20 cellular contexts compared by ENCODE assay signal in genomic region chr5:38695021-38695961, GRCh38.
DNase-seq lines count a peak whose midpoint lies in the region; ATAC-seq and TF ChIP-seq lines count a peak whose summit lies in the region.
"Had no signal": no experiment of that assay in that cellular context is flagged by ENCODE, and none has a peak within 500 bp of the region (broad histone marks: within the 10 kb centered on the region; RNA-seq: fewer than 3 reads in every experiment).

No MANE protein-coding gene starts in this region.

- TF ChIP-seq RAD21 in liver (IDR thresholded peaks at IDR 0.05) = peak in 1 of 2 donors; percentile 35

- WGBS in right cardiac atrium = 53% methylated on average over 9 of the region's 9 CpGs
- WGBS in liver = 51% methylated on average over 9 of the region's 9 CpGs
- 42 to 49% methylated on average over 9 of the region's 9 CpGs for WGBS in testis, 2 donors

- intact Hi-C loops in right cardiac atrium (cut with DNase I) (no loop called here), left ventricle myocardium superior (cut with micrococcal nuclease) (no loop called here), testis (cut with DNase I; ENCODE audit: low total_unique reads) (no loop called here), colonic mucosa (cut with DNase I) (no loop called here)

- H3K27ac ChIP-seq in right cardiac atrium (ENCODE audit: low read length) = peak overlapping the region; percentile 17
- no peak overlapping the region for H3K27ac ChIP-seq in WERI-Rb-1
- H3K27ac ChIP-seq in liver (ENCODE audit: low read depth in 1 of 2, low read length in 2 of 2) = peak overlapping the region in 1 of 2 donors; percentile 38
- no peak overlapping the region for H3K27ac ChIP-seq in testis
- no peak overlapping the region for H3K27ac ChIP-seq in colonic mucosa
- H3K27ac ChIP-seq: heart right ventricle, SK-N-MC had no signal

- TF ChIP-seq POLR2A in testis (IDR thresholded peaks at IDR 0.05) = no peak

- H3K27me3 Mint-ChIP-seq in activated T-cell treated with anti-CD3 and anti-CD28 coated beads, Interleukin-2, amount 50 U/mL, for 72 hours (ENCODE audit: low read depth) = peaks cover 39% of the 10 kb centered on the region

- ATAC-seq in right cardiac atrium = peak; percentile 25 to 45
- no peak for ATAC-seq in left ventricle myocardium superior
- ATAC-seq in activated T-cell treated with anti-CD3 and anti-CD28 coated beads, Interleukin-2, amount 50 U/mL, for 72 hours (replicated peaks in 1 of 2) = no peak
- ATAC-seq in GM21360 (IDR thresholded peaks at IDR 0.05; ENCODE audit: unreplicated experiment) = no peak
- ATAC-seq: activated CD8-positive, alpha-beta T cell treated with anti-CD3 and anti-CD28 coated beads, Interleukin-2, amount 10 ng/mL, durations not matched to agents 7 days and 5 days; GM12878 had no signal

- DNase-seq in right cardiac atrium = no peak
- DNase-seq in left ventricle myocardium superior = no peak
- peak; percentile 59 for DNase-seq in WERI-Rb-1
- peak; percentile 37 for DNase-seq in testis
- no peak for DNase-seq in activated T-cell treated with anti-CD3 and anti-CD28 coated beads, Interleukin-2, amount 50 U/mL, for 72 hours
- DNase-seq in colonic mucosa = no peak
- DNase-seq: activated CD8-positive, alpha-beta T cell treated with anti-CD3 and anti-CD28 coated beads, Interleukin-2, amount 10 ng/mL, durations not matched to agents 7 days and 5 days; activated effector memory CD4-positive, alpha-beta T cell treated with Interleukin-2 at 50 U/mL for 16 hours; anterior cingulate cortex; Caco-2; erythroblast; H9; heart right ventricle; NCI-H1048; NCI-H345; OCI-M1 had no signal

- H3K36me3 ChIP-seq in WERI-Rb-1 (no peaks in the 10 kb centered on the region), liver (ENCODE audit: control insufficient read depth in 4 of 4, insufficient read depth in 3 of 4, low read depth in 1 of 4, low read length in 3 of 4) (no peaks in the 10 kb centered on the region), testis (ENCODE audit: low read depth, missing control alignments) (no peaks in the 10 kb centered on the region), colonic mucosa (no peaks in the 10 kb centered on the region)
- H3K36me3 ChIP-seq: heart right ventricle had no signal

- no peaks in the 10 kb centered on the region for H3K36me3 Mint-ChIP-seq in activated T-cell treated with anti-CD3 and anti-CD28 coated beads, Interleukin-2, amount 50 U/mL, for 72 hours (ENCODE audit: insufficient read depth in 2 of 2)

- H3K4me3 ChIP-seq in right cardiac atrium (ENCODE audit: low read length) (no peak overlapping the region), WERI-Rb-1 (ENCODE audit: low read depth, low read length) (no peak overlapping the region), liver (ENCODE audit: low read depth in 1 of 3, low read length in 3 of 3) (no peak overlapping the region), testis (no peak overlapping the region), colonic mucosa (no peak overlapping the region)
- H3K4me3 ChIP-seq: GM12878, heart right ventricle, SK-N-MC had no signal

- peaks cover under 1 to 3% of the 10 kb centered on the region in 2 donors for H3K9me3 Mint-ChIP-seq in activated T-cell treated with anti-CD3 and anti-CD28 coated beads, Interleukin-2, amount 50 U/mL, for 72 hours

- H3K4me1 Mint-ChIP-seq in activated T-cell treated with anti-CD3 and anti-CD28 coated beads, Interleukin-2, amount 50 U/mL, for 72 hours (ENCODE audit: low read depth) = no peaks in the 10 kb centered on the region

- TF ChIP-seq CTCF in WERI-Rb-1 (IDR thresholded peaks at IDR 0.05; ENCODE audit: low read depth, low read length) = no peak
- TF ChIP-seq CTCF in liver (IDR thresholded peaks at IDR 0.05; ENCODE audit: low read depth, low read length, missing input control) = no peak
- TF ChIP-seq CTCF in testis (IDR thresholded peaks at IDR 0.05) = no peak
- TF ChIP-seq CTCF in colonic mucosa (IDR thresholded peaks at IDR 0.05) = no peak

- H3K27ac Mint-ChIP-seq in activated T-cell treated with anti-CD3 and anti-CD28 coated beads, Interleukin-2, amount 50 U/mL, for 72 hours = no peak overlapping the region
- H3K27ac Mint-ChIP-seq: activated CD8-positive, alpha-beta T cell treated with anti-CD3 and anti-CD28 coated beads, Interleukin-2, amount 10 ng/mL, durations not matched to agents 7 days and 5 days; H9 had no signal

- H3K4me3 Mint-ChIP-seq in activated T-cell treated with anti-CD3 and anti-CD28 coated beads, Interleukin-2, amount 50 U/mL, for 72 hours = no peak overlapping the region
- H3K4me3 Mint-ChIP-seq: activated CD8-positive, alpha-beta T cell treated with anti-CD3 and anti-CD28 coated beads, Interleukin-2, amount 10 ng/mL, durations not matched to agents 7 days and 5 days; H9 had no signal

- no peaks in the 10 kb centered on the region for H3K9me3 ChIP-seq in right cardiac atrium (ENCODE audit: control insufficient read depth, low read length)
- no peaks in the 10 kb centered on the region for H3K9me3 ChIP-seq in WERI-Rb-1 (ENCODE audit: severe bottlenecking)
- no peaks in the 10 kb centered on the region for H3K9me3 ChIP-seq in liver (ENCODE audit: control insufficient read depth in 4 of 4, low read length in 3 of 4)
- H3K9me3 ChIP-seq in testis = no peaks in the 10 kb centered on the region
- H3K9me3 ChIP-seq in colonic mucosa = no peaks in the 10 kb centered on the region
- H3K9me3 ChIP-seq: heart right ventricle had no signal

- H3K4me1 ChIP-seq in right cardiac atrium (ENCODE audit: control insufficient read depth, insufficient read depth, low read length) (no peaks in the 10 kb centered on the region), liver (ENCODE audit: control insufficient read depth in 4 of 4, insufficient read depth in 4 of 4, low read length in 3 of 4) (no peaks in the 10 kb centered on the region), testis (peaks cover 5% of the 10 kb centered on the region), colonic mucosa (no peaks in the 10 kb centered on the region)

- H3K27me3 ChIP-seq in right cardiac atrium (ENCODE audit: control insufficient read depth, insufficient read depth) (no peaks in the 10 kb centered on the region), WERI-Rb-1 (ENCODE audit: insufficient read depth, low read depth, severe bottlenecking) (no peaks in the 10 kb centered on the region), liver (ENCODE audit: control insufficient read depth in 4 of 4, insufficient read depth in 4 of 4, low read length in 3 of 4) (peaks cover 0 to 7% (median 0%) of the 10 kb centered on the region in 4 donors), testis (no peaks in the 10 kb centered on the region), colonic mucosa (peaks cover 8% of the 10 kb centered on the region)
- H3K27me3 ChIP-seq: heart right ventricle had no signal

- no peak overlapping the region for H3K9ac ChIP-seq in liver (ENCODE audit: low read depth in 1 of 2, low read length in 2 of 2)
- H3K9ac ChIP-seq in colonic mucosa (ENCODE audit: low read depth in 2 of 2, low read length in 2 of 2) = no peak overlapping the region

TF ChIP-seq in liver, 16 proteins besides CTCF, POLR2A, EP300 and RAD21:
- TF ChIP-seq SP1 (IDR thresholded peaks at IDR 0.05) (peak; percentile 29), NR2F2 (IDR thresholded peaks at IDR 0.05) (peak; percentile 95), RXRA (IDR thresholded peaks at IDR 0.05) (peak in 1 of 2 donors; percentile 14), ZBTB33 (IDR thresholded peaks at IDR 0.05) (no peak)

Comparison
In these comparisons a context has a peak if more than half of its experiments do, and no peak if none do; other contexts are left out.
1. ATAC-seq: peak in right cardiac atrium (2 of 2); none in left ventricle myocardium superior (single experiment), activated T-cell treated with anti-CD3 and anti-CD28 coated beads, Interleukin-2, amount 50 U/mL, for 72 hours (0 of 2) and GM21360 (single experiment).
2. DNase-seq: peak in WERI-Rb-1 (single experiment) and testis (single experiment); none in right cardiac atrium (0 of 3), left ventricle myocardium superior (single experiment), activated T-cell treated with anti-CD3 and anti-CD28 coated beads, Interleukin-2, amount 50 U/mL, for 72 hours (0 of 2) and colonic mucosa (single experiment).